Comparison of ENCODE assay signal across 11 cellular contexts in genomic region chr7:51187941-51188340, GRCh38.
A peak's percentile ranks its signal among the peaks of the same experiment; 100 is the strongest.
DNase-seq lines count a peak whose midpoint lies in the region; ATAC-seq, FAIRE-seq and TF ChIP-seq lines count a peak whose summit lies in the region.
"Had no signal": no experiment of that assay in that cellular context is flagged by ENCODE, and none has a peak within 500 bp of the region (broad histone marks: within the 10 kb centered on the region; RNA-seq: fewer than 3 reads in every experiment).

No MANE protein-coding gene starts in this region.

- 28 to 29% methylated on average over 3 to 6 of the region's 6 CpGs for WGBS in endodermal cell (ENCODE audit: insufficient coverage in 1 of 2, insufficient read length in 1 of 2), 2 experiments

- no peak overlapping the region for H3K4me2 ChIP-seq in neural progenitor cell

- no peaks in the 10 kb centered on the region for H3K79me2 ChIP-seq in neural progenitor cell (ENCODE audit: low read depth)

- no peak overlapping the region for H3K4me3 Mint-ChIP-seq in endodermal cell
- H3K4me3 Mint-ChIP-seq in neural progenitor cell: no peak overlapping the region
- H3K4me3 Mint-ChIP-seq: stimulated activated naive CD8-positive, alpha-beta T cell treated with anti-CD3 and anti-CD28 coated beads, Interleukin-15, Interleukin-2, amounts not matched to agents 100 ng/mL and 50 ng/mL, for 24 hours had no signal

- ATAC-seq in HG03139 (IDR thresholded peaks at IDR 0.05; ENCODE audit: unreplicated experiment): no peak
- ATAC-seq: esophagus mucosa had no signal

- H3K9me3 Mint-ChIP-seq in endodermal cell: no peaks in the 10 kb centered on the region
- H3K9me3 Mint-ChIP-seq in neural progenitor cell: no peaks in the 10 kb centered on the region
- H3K9me3 Mint-ChIP-seq: stimulated activated naive CD8-positive, alpha-beta T cell treated with anti-CD3 and anti-CD28 coated beads, Interleukin-15, Interleukin-2, amounts not matched to agents 100 ng/mL and 50 ng/mL, for 24 hours had no signal

- H3F3A ChIP-seq in neural progenitor cell (ENCODE audit: low read depth): no peaks in the 10 kb centered on the region

- H3K36me3 Mint-ChIP-seq in endodermal cell (ENCODE audit: low read depth) (peaks cover 10% of the 10 kb centered on the region), neural progenitor cell (no peaks in the 10 kb centered on the region)

- H3K27me3 Mint-ChIP-seq in endodermal cell (ENCODE audit: insufficient read depth) (no peaks in the 10 kb centered on the region), neural progenitor cell (ENCODE audit: insufficient read depth, low read depth) (peaks cover 5% of the 10 kb centered on the region)
- H3K27me3 Mint-ChIP-seq: stimulated activated naive CD8-positive, alpha-beta T cell treated with anti-CD3 and anti-CD28 coated beads, Interleukin-15, Interleukin-2, amounts not matched to agents 100 ng/mL and 50 ng/mL, for 24 hours had no signal

- H3K9me3 ChIP-seq in endodermal cell (ENCODE audit: control insufficient read depth, low read length): no peaks in the 10 kb centered on the region
- H3K9me3 ChIP-seq in neural progenitor cell (ENCODE audit: low read depth): no peaks in the 10 kb centered on the region
- H3K9me3 ChIP-seq in effector memory CD4-positive, alpha-beta T cell (ENCODE audit: control insufficient read depth, low read length): no peaks in the 10 kb centered on the region

- FAIRE-seq in D721Med (lab: Jason Lieb, UNC): no peak

- H3K27me3 ChIP-seq in endodermal cell (ENCODE audit: control insufficient read depth, insufficient read depth, low read length, poor library complexity, severe bottlenecking): no peaks in the 10 kb centered on the region
- no peaks in the 10 kb centered on the region for H3K27me3 ChIP-seq in neural progenitor cell
- H3K27me3 ChIP-seq in effector memory CD4-positive, alpha-beta T cell (replicated peaks; ENCODE audit: control insufficient read depth, insufficient read depth, low read length, poor library complexity, severe bottlenecking): no peaks in the 10 kb centered on the region

- H2AFZ ChIP-seq in neural progenitor cell (replicated peaks): peak overlapping the region; percentile 47

- H3K4me3 ChIP-seq in endodermal cell (ENCODE audit: low read length) (no peak overlapping the region), neural progenitor cell (no peak overlapping the region)
- no peak overlapping the region for H3K4me3 ChIP-seq in effector memory CD4-positive, alpha-beta T cell (ENCODE audit: insufficient read depth, low read depth, low read length, poor library complexity, severe bottlenecking)

- H3K4me1 Mint-ChIP-seq in endodermal cell (peaks cover 4% of the 10 kb centered on the region), neural progenitor cell (peaks cover 8% of the 10 kb centered on the region)

- peak; percentile 14 for TF ChIP-seq CTCF in D721Med (IDR thresholded peaks at IDR 0.05; ENCODE audit: insufficient read depth, missing control alignments)
- peak; percentile 83 for TF ChIP-seq CTCF in endodermal cell (conservative IDR thresholded peaks at IDR 0.05)
- TF ChIP-seq CTCF in neural progenitor cell (IDR thresholded peaks at IDR 0.05): peak; percentile 70

- DNase-seq in D721Med (ENCODE audit: insufficient read length, low spot score) (peak; percentile 46), NCI-H510A (lab: John Stamatoyannopoulos, UW) (peak; percentile 32), endodermal cell (peak; percentile 94), neural progenitor cell (ENCODE audit: low spot score) (peak; percentile 89), activated T-cell treated with anti-CD3 and anti-CD28 coated beads for 4 hours (no peak), NCI-H2196 treated with DMSO at 0.1 percent for 48 hours (lab: John Stamatoyannopoulos, UW; ENCODE audit: unreplicated experiment) (no peak)
- no peak for DNase-seq in effector memory CD4-positive, alpha-beta T cell
- DNase-seq: SW 1271 had no signal

- H4K20me1 ChIP-seq in neural progenitor cell (ENCODE audit: low read depth): no peaks in the 10 kb centered on the region

- H3K4me1 ChIP-seq in endodermal cell (ENCODE audit: control insufficient read depth, insufficient read depth, low read length) (no peaks in the 10 kb centered on the region), neural progenitor cell (no peaks in the 10 kb centered on the region)
- no peaks in the 10 kb centered on the region for H3K4me1 ChIP-seq in effector memory CD4-positive, alpha-beta T cell (ENCODE audit: control insufficient read depth, insufficient read depth, low read length, poor library complexity, severe bottlenecking)

- H3K27ac ChIP-seq in endodermal cell (ENCODE audit: low read depth, low read length) (no peak overlapping the region), neural progenitor cell (no peak overlapping the region)
- no peak overlapping the region for H3K27ac ChIP-seq in effector memory CD4-positive, alpha-beta T cell (ENCODE audit: insufficient read depth, low read length, poor library complexity, severe bottlenecking)

- no peak overlapping the region for H3K9ac ChIP-seq in endodermal cell (ENCODE audit: extremely low read depth, low read length, poor library complexity, severe bottlenecking)
- H3K9ac ChIP-seq in neural progenitor cell: no peak overlapping the region

- H3K27ac Mint-ChIP-seq in endodermal cell (no peak overlapping the region), neural progenitor cell (no peak overlapping the region)
- H3K27ac Mint-ChIP-seq: stimulated activated naive CD8-positive, alpha-beta T cell treated with anti-CD3 and anti-CD28 coated beads, Interleukin-15, Interleukin-2, amounts not matched to agents 100 ng/mL and 50 ng/mL, for 24 hours had no signal

- H3K36me3 ChIP-seq in endodermal cell (ENCODE audit: control insufficient read depth, insufficient read depth, low read length) (peaks cover under 1% of the 10 kb centered on the region), neural progenitor cell (no peaks in the 10 kb centered on the region)
- H3K36me3 ChIP-seq in effector memory CD4-positive, alpha-beta T cell (ENCODE audit: control insufficient read depth, insufficient read depth, low read length): no peaks in the 10 kb centered on the region

Comparison
In these comparisons a context has a peak if more than half of its experiments do, and no peak if none do; other contexts are left out.
1. DNase-seq: peak in D721Med (single experiment), NCI-H510A (single experiment), endodermal cell (single experiment) and neural progenitor cell (single experiment); none in activated T-cell treated with anti-CD3 and anti-CD28 coated beads for 4 hours (single experiment), effector memory CD4-positive, alpha-beta T cell (0 of 3) and NCI-H2196 treated with DMSO at 0.1 percent for 48 hours (single experiment).
2. CTCF ChIP-seq: peak in every context shown above with its lines; median percentile 83 in endodermal cell; 70 in neural progenitor cell; 14 in D721Med.